ENCODE assay signal across 8 cellular contexts in the genomic region with DNA sequence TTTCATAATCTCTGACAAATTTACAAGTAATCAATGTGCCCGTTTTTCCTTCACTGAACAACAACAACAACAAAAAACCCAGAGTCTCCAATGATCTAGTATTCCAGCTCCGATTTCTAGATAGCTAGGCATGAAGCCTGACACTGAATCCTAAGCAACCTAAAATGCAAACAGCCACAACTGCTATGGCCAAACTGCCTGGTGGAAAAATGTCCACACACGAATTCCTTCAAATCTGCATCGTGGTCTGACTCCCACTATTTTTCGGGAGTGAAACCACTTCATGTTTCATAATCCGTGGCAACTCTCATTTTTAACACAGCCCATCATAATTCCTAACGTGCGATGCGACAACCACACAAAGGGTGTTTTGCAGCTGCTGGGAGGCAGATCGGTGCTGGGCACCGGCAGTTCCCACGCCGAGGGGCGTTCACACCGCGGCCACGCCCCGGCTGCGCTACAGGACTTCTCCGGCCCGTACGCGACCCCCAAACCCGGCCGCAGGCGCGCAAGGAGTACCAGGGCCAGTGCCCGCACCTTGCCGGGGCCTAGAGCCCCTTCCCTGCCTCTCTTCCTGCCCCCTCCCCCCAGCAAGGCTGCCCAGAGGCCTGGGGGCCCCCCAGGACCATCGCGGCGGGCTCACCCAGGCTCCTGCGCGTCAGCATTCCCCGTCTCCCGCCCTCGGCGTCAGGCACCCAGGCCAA. TPM values are rescaled to one million over a fixed set of nuclear protein-coding genes. Genes with fewer than 3 reads are reported as not detected.
DNase-seq lines count a peak whose midpoint lies in the region; ATAC-seq and TF ChIP-seq lines count a peak whose summit lies in the region.

No MANE protein-coding gene starts in this region.

- no peaks in the 10 kb centered on the region for H3K9me3 ChIP-seq in CD8-positive, alpha-beta memory T cell (ENCODE audit: low read length)
- H3K9me3 ChIP-seq in gastroesophageal sphincter (no peaks in the 10 kb centered on the region), neuron (ENCODE audit: low read length) (no peaks in the 10 kb centered on the region), upper lobe of right lung (no peaks in the 10 kb centered on the region)

- POLR2A ChIA-PET in CD8-positive, alpha-beta memory T cell (lab: Charles Lee), result interaction anchor here (0.6 to 1.3 kb wide), 4 partner anchors 10 to 557 kb away, joined by 3 to 5 read pairs (median 4); partner anchors contain the start of gene HNRNPH3

- H3K36me3 ChIP-seq in CD8-positive, alpha-beta memory T cell (ENCODE audit: insufficient read depth, low read length), result no peaks in the 10 kb centered on the region
- H3K36me3 ChIP-seq in gastroesophageal sphincter (peaks cover 0 to 8% of the 10 kb centered on the region in 2 donors), neuron (ENCODE audit: insufficient read depth, low read length) (peaks cover 11% of the 10 kb centered on the region), upper lobe of right lung (peaks cover 5% of the 10 kb centered on the region)

- CTCF ChIA-PET in CD8-positive, alpha-beta memory T cell (lab: Charles Lee), result interaction anchor here (0.6 to 1.3 kb wide), 11 partner anchors 9 to 723 kb away, joined by 3 to 4 read pairs (median 3); no protein-coding TSS in a partner anchor
- CTCF ChIA-PET in activated naive CD4-positive, alpha-beta T cell treated with anti-CD3 and anti-CD28 coated beads, Interleukin-2, amount 10 ng/mL, durations not matched to agents 7 days and 5 days (lab: Charles Lee), result interaction anchor here (0.6 to 1.7 kb wide), 6 partner anchors 11 to 73 kb away, joined by 3 to 6 read pairs (median 4); no protein-coding TSS in a partner anchor

- peak overlapping the region; percentile 92 for H2AFZ ChIP-seq in neuron (ENCODE audit: low read depth, low read length)

- peak overlapping the region; percentile 57 to 90 (median 84) for H3K27ac Mint-ChIP-seq in CD8-positive, alpha-beta memory T cell
- H3K27ac Mint-ChIP-seq in activated naive CD4-positive, alpha-beta T cell treated with anti-CD3 and anti-CD28 coated beads, Interleukin-2, amount 10 ng/mL, durations not matched to agents 7 days and 5 days, result peak overlapping the region; percentile 76

- intact Hi-C loops in upper lobe of right lung (cut with DNase I), result no loop called here

- peak overlapping the region; percentile 75 for H3K4me3 ChIP-seq in CD8-positive, alpha-beta memory T cell (ENCODE audit: low read length)
- H3K4me3 ChIP-seq in gastroesophageal sphincter (peak overlapping the region; percentile 96 to 99), neuron (ENCODE audit: low read length) (peak overlapping the region; percentile 66), upper lobe of right lung (peak overlapping the region; percentile 97)

- peak overlapping the region; percentile 85 to 94 (median 92) for H3K4me3 Mint-ChIP-seq in CD8-positive, alpha-beta memory T cell
- H3K4me3 Mint-ChIP-seq in activated naive CD4-positive, alpha-beta T cell treated with anti-CD3 and anti-CD28 coated beads, Interleukin-2, amount 10 ng/mL, durations not matched to agents 7 days and 5 days, result peak overlapping the region; percentile 88

- no peak for TF ChIP-seq EP300 in gastroesophageal sphincter (IDR thresholded peaks at IDR 0.05)

- TF ChIP-seq POLR2A in gastroesophageal sphincter (IDR thresholded peaks at IDR 0.05), result no peak

- TF ChIP-seq CTCF in gastroesophageal sphincter (IDR thresholded peaks at IDR 0.05) (no peak), upper lobe of right lung (IDR thresholded peaks at IDR 0.05) (no peak)

- DNase-seq in CD8-positive, alpha-beta memory T cell, result peak in 2 of 5 donors; percentile 1 to 5
- DNase-seq in GM19240 (ENCODE audit: insufficient read length, low spot score), result peak; percentile 47
- peak; percentile 7 for DNase-seq in NOMO-1 treated with DMSO at 0.1 percent for 48 hours (lab: John Stamatoyannopoulos, UW; ENCODE audit: unreplicated experiment)
- peak; percentile 59 for DNase-seq in activated naive CD4-positive, alpha-beta T cell treated with anti-CD3 and anti-CD28 coated beads, Interleukin-2, amount 10 ng/mL, durations not matched to agents 7 days and 5 days
- DNase-seq in upper lobe of right lung, result peak; percentile 82

- H3K27me3 ChIP-seq in CD8-positive, alpha-beta memory T cell (ENCODE audit: insufficient read depth, low read length, poor library complexity, severe bottlenecking), result no peaks in the 10 kb centered on the region
- H3K27me3 ChIP-seq in gastroesophageal sphincter (no peaks in the 10 kb centered on the region), neuron (ENCODE audit: insufficient read depth, low read length) (no peaks in the 10 kb centered on the region), upper lobe of right lung (no peaks in the 10 kb centered on the region)

- no peaks in the 10 kb centered on the region for H3K9me3 Mint-ChIP-seq in CD8-positive, alpha-beta memory T cell
- H3K9me3 Mint-ChIP-seq in activated naive CD4-positive, alpha-beta T cell treated with anti-CD3 and anti-CD28 coated beads, Interleukin-2, amount 10 ng/mL, durations not matched to agents 7 days and 5 days, result no peaks in the 10 kb centered on the region

- ATAC-seq in HG03354 (IDR thresholded peaks at IDR 0.05; ENCODE audit: poor library complexity, severe bottlenecking, unreplicated experiment), result peak; percentile 56
- ATAC-seq in gastroesophageal sphincter, result peak; percentile 53
- peak; percentile 73 for ATAC-seq in upper lobe of right lung

- peaks cover 18 to 23% (median 22%) of the 10 kb centered on the region in 3 donors for H3K4me1 Mint-ChIP-seq in CD8-positive, alpha-beta memory T cell
- H3K4me1 Mint-ChIP-seq in activated naive CD4-positive, alpha-beta T cell treated with anti-CD3 and anti-CD28 coated beads, Interleukin-2, amount 10 ng/mL, durations not matched to agents 7 days and 5 days, result peaks cover 21% of the 10 kb centered on the region

- H3K27ac ChIP-seq in CD8-positive, alpha-beta memory T cell (ENCODE audit: low read depth, low read length), result peak overlapping the region; percentile 78
- H3K27ac ChIP-seq in gastroesophageal sphincter (peak overlapping the region; percentile 81 to 97 (median 96)), upper lobe of right lung (peak overlapping the region; percentile 91)

- no peaks in the 10 kb centered on the region for H3K27me3 Mint-ChIP-seq in CD8-positive, alpha-beta memory T cell
- H3K27me3 Mint-ChIP-seq in activated naive CD4-positive, alpha-beta T cell treated with anti-CD3 and anti-CD28 coated beads, Interleukin-2, amount 10 ng/mL, durations not matched to agents 7 days and 5 days, result no peaks in the 10 kb centered on the region

- H3K4me1 ChIP-seq in CD8-positive, alpha-beta memory T cell (ENCODE audit: insufficient read depth, low read length), result peaks cover 11% of the 10 kb centered on the region
- H3K4me1 ChIP-seq in gastroesophageal sphincter, result peaks cover 0 to 37% (median 0%) of the 10 kb centered on the region in 3 donors
- peaks cover 10% of the 10 kb centered on the region for H3K4me1 ChIP-seq in neuron (ENCODE audit: insufficient read depth, low read length)
- peaks cover 5% of the 10 kb centered on the region for H3K4me1 ChIP-seq in upper lobe of right lung

- peaks cover 0 to 12% (median 0%) of the 10 kb centered on the region in 3 donors for H3K36me3 Mint-ChIP-seq in CD8-positive, alpha-beta memory T cell
- no peaks in the 10 kb centered on the region for H3K36me3 Mint-ChIP-seq in activated naive CD4-positive, alpha-beta T cell treated with anti-CD3 and anti-CD28 coated beads, Interleukin-2, amount 10 ng/mL, durations not matched to agents 7 days and 5 days

- 0 to 1% methylated on average over 9 to 10 of the region's 38 CpGs for WGBS in gastroesophageal sphincter (ENCODE audit: low coverage in 1 of 2), 2 donors

RNA-seq across cellular contexts. Expression of gene RUFY2, which starts 0.8 kb away (rescaled TPM):
- total RNA-seq in CD8-positive, alpha-beta memory T cell, result 1 to 10 TPM; 7.7 to 7.8 TPM
- 8.1 TPM for polyA plus RNA-seq in CD8-positive, alpha-beta memory T cell
- total RNA-seq in gastroesophageal sphincter (10 to 100 TPM; 17.9 to 29.0 (median 26.0) TPM), upper lobe of right lung (23.1 TPM)
